Comparison of ENCODE assay signal across 1 cellular context in the genomic region with DNA sequence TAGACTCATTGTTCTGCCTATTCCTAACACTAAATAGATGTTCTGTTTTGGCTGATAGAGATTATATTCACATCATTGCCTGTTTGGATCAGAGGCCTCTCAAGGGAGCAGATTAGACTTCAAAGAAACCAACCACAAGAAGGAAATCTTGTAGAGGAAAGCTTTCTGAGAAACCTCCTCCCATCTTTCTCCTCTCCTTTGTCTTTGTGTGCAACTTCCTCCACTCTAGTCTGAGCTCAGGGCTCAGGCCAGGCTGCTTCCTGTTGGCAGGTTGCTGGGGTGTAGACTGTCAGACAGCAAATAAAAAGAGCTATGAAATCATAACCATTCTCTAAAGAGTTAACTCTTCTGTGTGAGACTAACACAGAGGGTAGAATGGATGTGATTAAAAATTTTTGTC.
TF ChIP-seq lines count a peak whose summit lies in the region.

No MANE protein-coding gene starts in this region.

TF ChIP-seq in WTC11, 78 proteins besides CTCF, POLR2A, EP300 and RAD21 (continued from another document):
- TF ChIP-seq USF1 (CRISPR knock-in tag; IDR thresholded peaks at IDR 0.05): no peak
- TF ChIP-seq MYBL2 (CRISPR knock-in tag; IDR thresholded peaks at IDR 0.05): no peak
- TF ChIP-seq, protein P1, sequence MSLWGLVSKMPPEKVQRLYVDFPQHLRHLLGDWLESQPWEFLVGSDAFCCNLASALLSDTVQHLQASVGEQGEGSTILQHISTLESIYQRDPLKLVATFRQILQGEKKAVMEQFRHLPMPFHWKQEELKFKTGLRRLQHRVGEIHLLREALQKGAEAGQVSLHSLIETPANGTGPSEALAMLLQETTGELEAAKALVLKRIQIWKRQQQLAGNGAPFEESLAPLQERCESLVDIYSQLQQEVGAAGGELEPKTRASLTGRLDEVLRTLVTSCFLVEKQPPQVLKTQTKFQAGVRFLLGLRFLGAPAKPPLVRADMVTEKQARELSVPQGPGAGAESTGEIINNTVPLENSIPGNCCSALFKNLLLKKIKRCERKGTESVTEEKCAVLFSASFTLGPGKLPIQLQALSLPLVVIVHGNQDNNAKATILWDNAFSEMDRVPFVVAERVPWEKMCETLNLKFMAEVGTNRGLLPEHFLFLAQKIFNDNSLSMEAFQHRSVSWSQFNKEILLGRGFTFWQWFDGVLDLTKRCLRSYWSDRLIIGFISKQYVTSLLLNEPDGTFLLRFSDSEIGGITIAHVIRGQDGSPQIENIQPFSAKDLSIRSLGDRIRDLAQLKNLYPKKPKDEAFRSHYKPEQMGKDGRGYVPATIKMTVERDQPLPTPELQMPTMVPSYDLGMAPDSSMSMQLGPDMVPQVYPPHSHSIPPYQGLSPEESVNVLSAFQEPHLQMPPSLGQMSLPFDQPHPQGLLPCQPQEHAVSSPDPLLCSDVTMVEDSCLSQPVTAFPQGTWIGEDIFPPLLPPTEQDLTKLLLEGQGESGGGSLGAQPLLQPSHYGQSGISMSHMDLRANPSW (CRISPR knock-in tag; conservative IDR thresholded peaks at IDR 0.05; ENCODE audit: low read depth): no peak
- TF ChIP-seq NFYB (CRISPR knock-in tag; conservative IDR thresholded peaks at IDR 0.05; ENCODE audit: low read depth): no peak
- TF ChIP-seq SMAD3 (CRISPR knock-in tag; IDR thresholded peaks at IDR 0.05; ENCODE audit: borderline replicate concordance): no peak
- TF ChIP-seq ZNF423 (CRISPR knock-in tag; IDR thresholded peaks at IDR 0.05): no peak
- no peak for TF ChIP-seq E2F4 (CRISPR knock-in tag; IDR thresholded peaks at IDR 0.05; ENCODE audit: borderline replicate concordance, low read depth)
- TF ChIP-seq ZNF317 (CRISPR knock-in tag; IDR thresholded peaks at IDR 0.05; ENCODE audit: borderline replicate concordance, low read depth): no peak
- TF ChIP-seq GABPB1 (CRISPR knock-in tag; IDR thresholded peaks at IDR 0.05): no peak
- TF ChIP-seq IRF2 (CRISPR knock-in tag; IDR thresholded peaks at IDR 0.05; ENCODE audit: borderline replicate concordance, low read depth): no peak
